18 cellular contexts compared by ENCODE assay signal in genomic region chr3:17972476-17972875, GRCh38.
A peak's percentile ranks its signal among the peaks of the same experiment; 100 is the strongest.
DNase-seq lines count a peak whose midpoint lies in the region; ATAC-seq, FAIRE-seq and TF ChIP-seq lines count a peak whose summit lies in the region.
"Had no signal": no experiment of that assay in that cellular context is flagged by ENCODE, and none has a peak within 500 bp of the region (broad histone marks: within the 10 kb centered on the region; RNA-seq: fewer than 3 reads in every experiment).

No MANE protein-coding gene starts in this region.

- in situ Hi-C loops in HAP-1 (cut with MboI; ENCODE audit: low sequenced_read_pairs), result no loop called here

- H3K4me1 ChIP-seq in A549 (peaks cover 17% of the 10 kb centered on the region), HAP-1 (peaks cover 48% of the 10 kb centered on the region), SJSA1 (replicated peaks) (peaks cover 22% of the 10 kb centered on the region)

- H3K9me3 ChIP-seq in A549 (no peaks in the 10 kb centered on the region), HAP-1 (no peaks in the 10 kb centered on the region), SJSA1 (replicated peaks) (no peaks in the 10 kb centered on the region)

- POLR2A ChIA-PET in A549 (lab: Yijun Ruan, JAX), result no interaction called here

- no peaks in the 10 kb centered on the region for H3K36me3 Mint-ChIP-seq in mesothelial cell of epicardium
- no peaks in the 10 kb centered on the region for H3K36me3 Mint-ChIP-seq in activated naive CD4-positive, alpha-beta T cell treated with anti-CD3 and anti-CD28 coated beads, Interleukin-2, amount 10 ng/mL, durations not matched to agents 7 days and 5 days

- DNase-seq in A549 (ENCODE audit: low read depth in 1 of 2, low spot score in 1 of 2) (no peak), HAP-1 (ENCODE audit: low spot score in 2 of 2) (peak; percentile 20 to 70), SJSA1 (ENCODE audit: low read depth in 1 of 2, low spot score in 2 of 2) (peak in 1 of 2 experiments; percentile 15), mesothelial cell of epicardium (ENCODE audit: low spot score in 2 of 2, unreplicated experiment in 2 of 2) (no peak), pons (ENCODE audit: low spot score) (no peak), SW480 (ENCODE audit: low spot score) (no peak)
- no peak for DNase-seq in activated naive CD4-positive, alpha-beta T cell treated with anti-CD3 and anti-CD28 coated beads, Interleukin-2, amount 10 ng/mL, durations not matched to agents 7 days and 5 days
- DNase-seq: AML-193, DMS79, H9, NCI-H187, NCI-H2227 treated with DMSO at 0.1 percent for 48 hours, NCI-H510A treated with DMSO at 0.1 percent for 48 hours, SW 1271 had no signal

- no peak overlapping the region for H3K4me3 ChIP-seq in A549
- no peak overlapping the region for H3K4me3 ChIP-seq in HAP-1
- no peak overlapping the region for H3K4me3 ChIP-seq in SJSA1

- no peaks in the 10 kb centered on the region for H3K36me3 ChIP-seq in HAP-1 (replicated peaks)
- no peaks in the 10 kb centered on the region for H3K36me3 ChIP-seq in SJSA1

- no peak for FAIRE-seq in A549 (lab: Jason Lieb, UNC)
- FAIRE-seq: RCC 7860 had no signal

- no peak for TF ChIP-seq CTCF in A549 (IDR thresholded peaks at IDR 0.05)
- no peak for TF ChIP-seq CTCF in mesothelial cell of epicardium (IDR thresholded peaks at IDR 0.05; ENCODE audit: unreplicated experiment)

- CTCF ChIA-PET in A549 (lab: Yijun Ruan, JAX), result no interaction called here
- CTCF ChIA-PET in activated naive CD4-positive, alpha-beta T cell treated with anti-CD3 and anti-CD28 coated beads, Interleukin-2, amount 10 ng/mL, durations not matched to agents 7 days and 5 days (lab: Charles Lee), result interaction anchor here (0.7 kb wide), 1 partner anchor 512 kb away, joined by 3 read pairs; no protein-coding TSS in a partner anchor

- no peak for ATAC-seq in A549
- ATAC-seq in HG02571 (IDR thresholded peaks at IDR 0.05; ENCODE audit: unreplicated experiment), result no peak
- ATAC-seq: Right ventricle myocardium inferior had no signal

- no peaks in the 10 kb centered on the region for H3K9me3 Mint-ChIP-seq in mesothelial cell of epicardium
- no peaks in the 10 kb centered on the region for H3K9me3 Mint-ChIP-seq in activated naive CD4-positive, alpha-beta T cell treated with anti-CD3 and anti-CD28 coated beads, Interleukin-2, amount 10 ng/mL, durations not matched to agents 7 days and 5 days
- H3K9me3 Mint-ChIP-seq: H9 had no signal

- H3K27me3 ChIP-seq in HAP-1 (ENCODE audit: low read depth) (no peaks in the 10 kb centered on the region), SJSA1 (replicated peaks) (no peaks in the 10 kb centered on the region)

- H3K4me2 ChIP-seq in A549, result peak overlapping the region; percentile 70; the same call in 2 of the 3 replicates

- peak overlapping the region; percentile 72 for H3K27ac Mint-ChIP-seq in mesothelial cell of epicardium
- H3K27ac Mint-ChIP-seq in activated naive CD4-positive, alpha-beta T cell treated with anti-CD3 and anti-CD28 coated beads, Interleukin-2, amount 10 ng/mL, durations not matched to agents 7 days and 5 days, result no peak overlapping the region

- no peaks in the 10 kb centered on the region for H3K27me3 Mint-ChIP-seq in mesothelial cell of epicardium (ENCODE audit: low read depth)
- peaks cover 4% of the 10 kb centered on the region for H3K27me3 Mint-ChIP-seq in activated naive CD4-positive, alpha-beta T cell treated with anti-CD3 and anti-CD28 coated beads, Interleukin-2, amount 10 ng/mL, durations not matched to agents 7 days and 5 days

- no peak for TF ChIP-seq POLR2A in A549 (IDR thresholded peaks at IDR 0.05; ENCODE audit: low read length)

- H3K27ac ChIP-seq in A549, result no peak overlapping the region
- H3K27ac ChIP-seq in SJSA1, result peak overlapping the region; percentile 48
- H3K27ac ChIP-seq: C4-2B had no signal

- H3K4me1 Mint-ChIP-seq in mesothelial cell of epicardium, result peaks cover 50% of the 10 kb centered on the region
- no peaks in the 10 kb centered on the region for H3K4me1 Mint-ChIP-seq in activated naive CD4-positive, alpha-beta T cell treated with anti-CD3 and anti-CD28 coated beads, Interleukin-2, amount 10 ng/mL, durations not matched to agents 7 days and 5 days

- H3K4me3 Mint-ChIP-seq in mesothelial cell of epicardium, result peak overlapping the region; percentile 24
- no peak overlapping the region for H3K4me3 Mint-ChIP-seq in activated naive CD4-positive, alpha-beta T cell treated with anti-CD3 and anti-CD28 coated beads, Interleukin-2, amount 10 ng/mL, durations not matched to agents 7 days and 5 days
- H3K4me3 Mint-ChIP-seq: H9 had no signal

- no peak for TF ChIP-seq RAD21 in A549 (conservative IDR thresholded peaks at IDR 0.05 in 1 of 2, IDR thresholded peaks at IDR 0.05 in 1 of 2)

- TF ChIP-seq EP300 in A549 (IDR thresholded peaks at IDR 0.05), result no peak

- 39% methylated on average over 1 of the region's 1 CpG for WGBS in A549 (ENCODE audit: missing lambda C conversion rate)

TF ChIP-seq in A549, 52 proteins besides CTCF, POLR2A, EP300 and RAD21:
- no peak for TF ChIP-seq CBX8 (IDR thresholded peaks at IDR 0.05)
- no peak for TF ChIP-seq RARB (CRISPR knock-in tag; IDR thresholded peaks at IDR 0.05)
- TF ChIP-seq, protein P1, sequence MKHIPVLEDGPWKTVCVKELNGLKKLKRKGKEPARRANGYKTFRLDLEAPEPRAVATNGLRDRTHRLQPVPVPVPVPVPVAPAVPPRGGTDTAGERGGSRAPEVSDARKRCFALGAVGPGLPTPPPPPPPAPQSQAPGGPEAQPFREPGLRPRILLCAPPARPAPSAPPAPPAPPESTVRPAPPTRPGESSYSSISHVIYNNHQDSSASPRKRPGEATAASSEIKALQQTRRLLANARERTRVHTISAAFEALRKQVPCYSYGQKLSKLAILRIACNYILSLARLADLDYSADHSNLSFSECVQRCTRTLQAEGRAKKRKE (CRISPR knock-in tag; IDR thresholded peaks at IDR 0.05; ENCODE audit: low read depth), result no peak
- TF ChIP-seq CHD2 (IDR thresholded peaks at IDR 0.05; ENCODE audit: low read length, partially characterized antibody), result no peak
- no peak for TF ChIP-seq CEBPB (IDR thresholded peaks at IDR 0.05)
- no peak for TF ChIP-seq NPAS2 (CRISPR knock-in tag; IDR thresholded peaks at IDR 0.05; ENCODE audit: borderline replicate concordance)
TF ChIP-seq in A549: peak in this region for 0.

Comparison
In these comparisons a context has a peak if more than half of its experiments do, and no peak if none do; other contexts are left out.
1. DNase-seq: peak in HAP-1 (2 of 2); none in A549 (0 of 2), mesothelial cell of epicardium (0 of 2), pons (single experiment), SW480 (single experiment) and activated naive CD4-positive, alpha-beta T cell treated with anti-CD3 and anti-CD28 coated beads, Interleukin-2, amount 10 ng/mL, durations not matched to agents 7 days and 5 days (single experiment).